ENCODE assay signal across 17 cellular contexts in genomic region chr17:36524428-36524876, GRCh38. TPM values are rescaled to one million over a fixed set of nuclear protein-coding genes. Genes with fewer than 3 reads are reported as not detected.
DNase-seq lines count a peak whose midpoint lies in the region; ATAC-seq and TF ChIP-seq lines count a peak whose summit lies in the region.
"Had no signal": no experiment of that assay in that cellular context is flagged by ENCODE, and none has a peak within 500 bp of the region (broad histone marks: within the 10 kb centered on the region; RNA-seq: fewer than 3 reads in every experiment).

No MANE protein-coding gene starts in this region.

- POLR2A ChIA-PET in OCI-LY7 (lab: Charles Lee), result no interaction called here
- POLR2A ChIA-PET in activated naive CD8-positive, alpha-beta T cell treated with anti-CD3 and anti-CD28 coated beads, Interleukin-2, amount 10 ng/mL, durations not matched to agents 7 days and 5 days (lab: Charles Lee), result interaction anchor here (0.6 to 1.4 kb wide), 3 partner anchors 9 to 36 kb away, joined by 3 read pairs; partner anchors contain the start of genes MYO19 and PIGW

- peak; percentile 10 for ATAC-seq in activated naive CD8-positive, alpha-beta T cell treated with anti-CD3 and anti-CD28 coated beads, Interleukin-2, amount 10 ng/mL, durations not matched to agents 7 days and 5 days (ENCODE audit: low read depth)
- no peak for ATAC-seq in HG03520 (IDR thresholded peaks at IDR 0.05; ENCODE audit: unreplicated experiment)
- ATAC-seq: stimulated activated memory B cell treated with anti-CD40 and anti-IgM and Interleukin-4, amounts not matched to agents 10 μg/mL and 1 μg/mL and 100 μg/mL, for 72 hours had no signal

- H3K27me3 Mint-ChIP-seq in activated naive CD8-positive, alpha-beta T cell treated with anti-CD3 and anti-CD28 coated beads, Interleukin-2, amount 10 ng/mL, durations not matched to agents 7 days and 5 days, result no peaks in the 10 kb centered on the region
- H3K27me3 Mint-ChIP-seq in stimulated activated naive CD8-positive, alpha-beta T cell treated with anti-CD3 and anti-CD28 coated beads, Interleukin-15, Interleukin-2, amounts not matched to agents 100 ng/mL and 50 ng/mL, for 24 hours, result no peaks in the 10 kb centered on the region
- H3K27me3 Mint-ChIP-seq: central memory CD8-positive, alpha-beta T cell; progenitor cell of endocrine pancreas; stimulated activated memory B cell treated with anti-CD40 and anti-IgM and Interleukin-4, amounts not matched to agents 10 μg/mL and 1 μg/mL and 100 μg/mL, for 72 hours had no signal

- no peaks in the 10 kb centered on the region for H3K9me2 ChIP-seq in OCI-LY7 (ENCODE audit: insufficient read depth, low read length)

- H3K4me2 ChIP-seq in mammary epithelial cell (ENCODE audit: insufficient read depth, low read depth, low read length) (peak overlapping the region; percentile 25), OCI-LY7 (ENCODE audit: low read length) (no peak overlapping the region)

- CTCF ChIA-PET in mammary epithelial cell (lab: Charles Lee; ENCODE audit: low non-redundant PET) (no interaction called here), OCI-LY7 (lab: Charles Lee; ENCODE audit: unreplicated experiment) (interaction anchor here (0.6 kb wide), 1 partner anchor 19 kb away, joined by 3 read pairs; no protein-coding TSS in a partner anchor)

- no peak overlapping the region for H3K27ac Mint-ChIP-seq in activated naive CD8-positive, alpha-beta T cell treated with anti-CD3 and anti-CD28 coated beads, Interleukin-2, amount 10 ng/mL, durations not matched to agents 7 days and 5 days
- H3K27ac Mint-ChIP-seq in stimulated activated naive CD8-positive, alpha-beta T cell treated with anti-CD3 and anti-CD28 coated beads, Interleukin-15, Interleukin-2, amounts not matched to agents 100 ng/mL and 50 ng/mL, for 24 hours, result peak overlapping the region; percentile 83
- H3K27ac Mint-ChIP-seq: progenitor cell of endocrine pancreas; stimulated activated memory B cell treated with anti-CD40 and anti-IgM and Interleukin-4, amounts not matched to agents 10 μg/mL and 1 μg/mL and 100 μg/mL, for 72 hours had no signal

- peaks cover 36% of the 10 kb centered on the region for H3K4me1 ChIP-seq in mammary epithelial cell (ENCODE audit: insufficient read depth, low read length)
- H3K4me1 ChIP-seq in breast epithelium, result no peaks in the 10 kb centered on the region
- peaks cover 25% of the 10 kb centered on the region for H3K4me1 ChIP-seq in OCI-LY7 (ENCODE audit: insufficient read depth, low read length, poor library complexity, severe bottlenecking)
- H3K4me1 ChIP-seq: BE2C, uterus had no signal

- no peak overlapping the region for H2AFZ ChIP-seq in mammary epithelial cell (ENCODE audit: low read depth, low read length)
- H2AFZ ChIP-seq in OCI-LY7 (ENCODE audit: low read length), result no peak overlapping the region

- H3K27me3 ChIP-seq in mammary epithelial cell (ENCODE audit: insufficient read depth, low read length) (no peaks in the 10 kb centered on the region), breast epithelium (no peaks in the 10 kb centered on the region)
- H3K27me3 ChIP-seq: BE2C, uterus had no signal

- WGBS in mammary epithelial cell (ENCODE audit: low coverage, missing lambda C conversion rate), result 36% methylated on average over 4 of the region's 4 CpGs

- peaks cover 33% of the 10 kb centered on the region for H3K36me3 Mint-ChIP-seq in activated naive CD8-positive, alpha-beta T cell treated with anti-CD3 and anti-CD28 coated beads, Interleukin-2, amount 10 ng/mL, durations not matched to agents 7 days and 5 days
- peaks cover 74% of the 10 kb centered on the region for H3K36me3 Mint-ChIP-seq in stimulated activated naive CD8-positive, alpha-beta T cell treated with anti-CD3 and anti-CD28 coated beads, Interleukin-15, Interleukin-2, amounts not matched to agents 100 ng/mL and 50 ng/mL, for 24 hours (ENCODE audit: low read depth)

- H3K4me3 ChIP-seq in mammary epithelial cell (replicated peaks in 1 of 3; ENCODE audit: insufficient read depth in 1 of 3, low read depth in 2 of 3, low read length in 3 of 3) (no peak overlapping the region), breast epithelium (no peak overlapping the region), OCI-LY7 (ENCODE audit: low read depth, low read length, poor library complexity, severe bottlenecking) (no peak overlapping the region)
- H3K4me3 ChIP-seq: uterus had no signal

- no peak overlapping the region for H3K9ac ChIP-seq in mammary epithelial cell (ENCODE audit: insufficient read depth, low read length)

- peaks cover 20% of the 10 kb centered on the region for H3K4me1 Mint-ChIP-seq in activated naive CD8-positive, alpha-beta T cell treated with anti-CD3 and anti-CD28 coated beads, Interleukin-2, amount 10 ng/mL, durations not matched to agents 7 days and 5 days
- peaks cover 29% of the 10 kb centered on the region for H3K4me1 Mint-ChIP-seq in stimulated activated naive CD8-positive, alpha-beta T cell treated with anti-CD3 and anti-CD28 coated beads, Interleukin-15, Interleukin-2, amounts not matched to agents 100 ng/mL and 50 ng/mL, for 24 hours (ENCODE audit: low read depth)

- H4K20me1 ChIP-seq in mammary epithelial cell (ENCODE audit: insufficient read depth, low read length) (peaks cover 4% of the 10 kb centered on the region), OCI-LY7 (ENCODE audit: insufficient read depth, low read length) (no peaks in the 10 kb centered on the region; the same call in 1 of the 2 replicates)

- intact Hi-C loops in mammary epithelial cell (cut with micrococcal nuclease), result loop anchor here (1.0 kb wide), 1 partner anchor 10 kb away; the partner anchor contains the start of genes MYO19 and PIGW
- intact Hi-C loops in breast epithelium (cut with DNase I; ENCODE audit: low total_unique reads), result no loop called here
- intact Hi-C loops in OCI-LY7 (cut with micrococcal nuclease; ENCODE audit: unreplicated experiment), result no loop called here

- dilution Hi-C loops in mammary epithelial cell (cut with HindIII; ENCODE audit: low sequenced_read_pairs), result no loop called here

- H3K9me3 ChIP-seq in mammary epithelial cell (replicated peaks; ENCODE audit: insufficient read depth, low read length) (no peaks in the 10 kb centered on the region), breast epithelium (no peaks in the 10 kb centered on the region), OCI-LY7 (ENCODE audit: low read length) (no peaks in the 10 kb centered on the region)
- H3K9me3 ChIP-seq: BE2C, uterus had no signal

- BruUV-seq in mammary epithelial cell (replicated peaks; lab: Mats Ljungman, UMichigan) (no TSS peak), OCI-LY7 (replicated peaks; lab: Mats Ljungman, UMichigan) (no TSS peak)

- H3K36me3 ChIP-seq in mammary epithelial cell (ENCODE audit: insufficient read depth, low read length) (peaks cover 44% of the 10 kb centered on the region), breast epithelium (no peaks in the 10 kb centered on the region), OCI-LY7 (ENCODE audit: insufficient read depth, low read length) (peaks cover 96% of the 10 kb centered on the region)
- H3K36me3 ChIP-seq: uterus had no signal

- no peak for TF ChIP-seq POLR2A in breast epithelium (IDR thresholded peaks at IDR 0.05)

- peak overlapping the region; percentile 49 for H3K27ac ChIP-seq in mammary epithelial cell (ENCODE audit: insufficient read depth, low read depth, low read length)
- no peak overlapping the region for H3K27ac ChIP-seq in breast epithelium
- peak overlapping the region; percentile 6 for H3K27ac ChIP-seq in OCI-LY7 (ENCODE audit: low read depth, low read length, poor library complexity, severe bottlenecking)
- H3K27ac ChIP-seq: uterus had no signal

- H3K4me3 Mint-ChIP-seq in activated naive CD8-positive, alpha-beta T cell treated with anti-CD3 and anti-CD28 coated beads, Interleukin-2, amount 10 ng/mL, durations not matched to agents 7 days and 5 days, result no peak overlapping the region
- no peak overlapping the region for H3K4me3 Mint-ChIP-seq in stimulated activated naive CD8-positive, alpha-beta T cell treated with anti-CD3 and anti-CD28 coated beads, Interleukin-15, Interleukin-2, amounts not matched to agents 100 ng/mL and 50 ng/mL, for 24 hours
- H3K4me3 Mint-ChIP-seq: central memory CD8-positive, alpha-beta T cell; stimulated activated memory B cell treated with anti-CD40 and anti-IgM and Interleukin-4, amounts not matched to agents 10 μg/mL and 1 μg/mL and 100 μg/mL, for 72 hours had no signal

- peaks cover 20% of the 10 kb centered on the region for H3K79me2 ChIP-seq in mammary epithelial cell (ENCODE audit: insufficient read depth, low read length)
- H3K79me2 ChIP-seq in OCI-LY7 (ENCODE audit: insufficient read depth, low read depth, low read length), result no peaks in the 10 kb centered on the region

- TF ChIP-seq CTCF in mammary epithelial cell (conservative IDR thresholded peaks at IDR 0.05 in 1 of 2, IDR thresholded peaks at IDR 0.05 in 1 of 2; ENCODE audit: extremely low read depth in 1 of 2, insufficient read depth in 1 of 2, low read depth in 1 of 2, low read length in 2 of 2) (no peak), breast epithelium (IDR thresholded peaks at IDR 0.05) (no peak), OCI-LY7 (conservative IDR thresholded peaks at IDR 0.05; ENCODE audit: low read length) (no peak), GM20000 (IDR thresholded peaks at IDR 0.05; ENCODE audit: extremely low read depth, missing control alignments) (no peak)

- DNase-seq in mammary epithelial cell, result peak; percentile 97
- no peak for DNase-seq in breast epithelium (ENCODE audit: low spot score in 2 of 2)
- DNase-seq in OCI-LY7 (ENCODE audit: low spot score), result peak; percentile 13
- DNase-seq in activated naive CD8-positive, alpha-beta T cell treated with anti-CD3 and anti-CD28 coated beads, Interleukin-2, amount 10 ng/mL, durations not matched to agents 7 days and 5 days, result peak; percentile 11
- DNase-seq in NCI-H82 (lab: John Stamatoyannopoulos, UW), result no peak
- no peak for DNase-seq in GM20000 (ENCODE audit: low spot score)
- DNase-seq: BE2C; Karpas-422; NCI-H1930; NCI-H526 treated with DMSO at 0.1 percent for 48 hours; stimulated activated CD4-positive, alpha-beta T cell treated with anti-CD3 and anti-CD28 coated beads, Interleukin-2, amount 100 ng/mL, for 48 hours; uterus had no signal

- in situ Hi-C loops in mammary epithelial cell (cut with MboI; ENCODE audit: low sequenced_read_pairs in 2 of 2), result no loop called here

- H3K9me3 Mint-ChIP-seq in activated naive CD8-positive, alpha-beta T cell treated with anti-CD3 and anti-CD28 coated beads, Interleukin-2, amount 10 ng/mL, durations not matched to agents 7 days and 5 days, result no peaks in the 10 kb centered on the region
- H3K9me3 Mint-ChIP-seq in stimulated activated naive CD8-positive, alpha-beta T cell treated with anti-CD3 and anti-CD28 coated beads, Interleukin-15, Interleukin-2, amounts not matched to agents 100 ng/mL and 50 ng/mL, for 24 hours, result no peaks in the 10 kb centered on the region
- H3K9me3 Mint-ChIP-seq: central memory CD8-positive, alpha-beta T cell; stimulated activated memory B cell treated with anti-CD40 and anti-IgM and Interleukin-4, amounts not matched to agents 10 μg/mL and 1 μg/mL and 100 μg/mL, for 72 hours had no signal

RNA-seq across cellular contexts. Expression of gene MYO19, which starts 10.2 kb away (rescaled TPM):
- 100 to 1,000 TPM; 103 to 123 TPM for total RNA-seq in mammary epithelial cell
- 79.1 TPM for polyA plus RNA-seq in mammary epithelial cell
- polyA minus RNA-seq in mammary epithelial cell, result 171 TPM
- 10 to 100 TPM; 28.6 to 86.9 (median 71.3) TPM for total RNA-seq in breast epithelium
- total RNA-seq in OCI-LY7 (2014; rRNA removed; shearing (Covaris generic)), result 109 and 124 TPM in 2 replicates
- 154 and 169 TPM in 2 replicates for total RNA-seq in OCI-LY7 (2022)
- total RNA-seq in activated naive CD8-positive, alpha-beta T cell treated with anti-CD3 and anti-CD28 coated beads, Interleukin-2, amount 10 ng/mL, durations not matched to agents 7 days and 5 days, result 100 to 1,000 TPM; 113 to 117 TPM

RNA-seq across cellular contexts. Expression of gene PIGW, which starts 10.3 kb away (rescaled TPM):
- total RNA-seq in mammary epithelial cell, result 10 to 100 TPM; 10.2 to 15.6 TPM
- 5.8 TPM for polyA plus RNA-seq in mammary epithelial cell
- polyA minus RNA-seq in mammary epithelial cell, result 8.3 TPM
- total RNA-seq in breast epithelium, result 1 to 10 TPM; 4.0 to 6.2 (median 5.1) TPM
- 4.6 and 5.6 TPM in 2 replicates for total RNA-seq in OCI-LY7 (2014; rRNA removed; shearing (Covaris generic))
- 15.3 and 17.3 TPM in 2 replicates for total RNA-seq in OCI-LY7 (2022)
- total RNA-seq in activated naive CD8-positive, alpha-beta T cell treated with anti-CD3 and anti-CD28 coated beads, Interleukin-2, amount 10 ng/mL, durations not matched to agents 7 days and 5 days, result 10 to 100 TPM in 1 of 2 experiments, 1 to 10 TPM in 1; 8.6 to 11.1 TPM

RNA-seq across cellular contexts. Expression of gene GGNBP2, which starts 20.3 kb away (rescaled TPM):
- total RNA-seq in mammary epithelial cell (10 to 100 TPM; 44.2 to 81.9 TPM), breast epithelium (10 to 100 TPM; 60.6 to 85.5 (median 84.0) TPM), OCI-LY7 (2022) (115 and 123 TPM in 2 replicates)
- 57.8 TPM for polyA plus RNA-seq in mammary epithelial cell
- polyA minus RNA-seq in mammary epithelial cell, result 152 TPM
- 66.5 and 76.1 TPM in 2 replicates for total RNA-seq in OCI-LY7 (2014; rRNA removed; shearing (Covaris generic))
- total RNA-seq in activated naive CD8-positive, alpha-beta T cell treated with anti-CD3 and anti-CD28 coated beads, Interleukin-2, amount 10 ng/mL, durations not matched to agents 7 days and 5 days, result 100 to 1,000 TPM; 134 to 136 TPM

RNA-seq across cellular contexts. Expression of gene ZNHIT3, which starts 38.0 kb away (rescaled TPM):
- total RNA-seq in mammary epithelial cell, result 10 to 100 TPM; 20.3 to 30.3 TPM
- 42.9 TPM for polyA plus RNA-seq in mammary epithelial cell
- polyA minus RNA-seq in mammary epithelial cell, result 0.21 TPM
- total RNA-seq in breast epithelium, result 10 to 100 TPM; 19.0 to 33.7 (median 29.3) TPM
- total RNA-seq in OCI-LY7 (2014; rRNA removed; shearing (Covaris generic)), result 40.4 and 42.2 TPM in 2 replicates
- total RNA-seq in OCI-LY7 (2022), result 47.7 and 50.2 TPM in 2 replicates
- 10 to 100 TPM; 48.4 to 48.8 TPM for total RNA-seq in activated naive CD8-positive, alpha-beta T cell treated with anti-CD3 and anti-CD28 coated beads, Interleukin-2, amount 10 ng/mL, durations not matched to agents 7 days and 5 days

Comparison
In these comparisons a context has a peak if more than half of its experiments do, and no peak if none do; other contexts are left out.
1. DNase-seq: peak in mammary epithelial cell (single experiment), OCI-LY7 (single experiment) and activated naive CD8-positive, alpha-beta T cell treated with anti-CD3 and anti-CD28 coated beads, Interleukin-2, amount 10 ng/mL, durations not matched to agents 7 days and 5 days (single experiment); none in breast epithelium (0 of 2), NCI-H82 (single experiment) and GM20000 (single experiment).
2. H3K27ac ChIP-seq: peak in mammary epithelial cell (single experiment) and OCI-LY7 (single experiment); none in breast epithelium (0 of 2).